In the genomic region with DNA sequence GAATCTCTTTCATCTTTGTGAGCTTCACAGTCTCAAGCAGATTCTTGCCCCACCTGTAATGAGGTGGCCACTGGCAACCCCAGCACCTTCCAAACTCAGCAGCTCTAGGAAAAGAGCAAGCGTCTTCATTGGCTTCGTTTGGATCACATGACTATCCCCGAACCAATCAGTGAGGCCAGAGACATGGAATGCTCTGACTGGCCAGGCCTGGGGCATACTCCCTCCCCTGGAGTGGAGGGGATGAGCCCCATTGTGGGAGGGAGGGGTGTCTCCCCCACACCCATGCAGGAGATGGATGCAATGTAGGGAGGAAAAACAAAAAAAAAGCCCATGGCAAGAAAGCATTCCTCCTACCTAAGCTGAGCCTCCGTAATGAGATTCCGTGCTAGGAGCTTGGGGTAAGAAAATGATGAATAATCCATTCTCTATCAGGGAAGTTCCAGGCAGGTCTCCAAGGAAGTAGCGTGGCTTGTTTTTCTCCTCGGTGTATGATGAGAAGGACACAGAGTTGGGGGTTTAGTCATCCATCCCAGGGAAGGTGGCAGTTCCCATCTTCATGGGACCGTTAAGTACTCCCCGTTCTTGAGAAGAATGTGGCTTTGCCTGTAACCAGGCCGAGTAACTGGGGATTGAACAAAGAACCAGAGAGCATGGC, we compare ENCODE assay signal across 1 cellular context.
A peak's percentile ranks its signal among the peaks of the same experiment; 100 is the strongest.
TF ChIP-seq lines count a peak whose summit lies in the region.

No MANE protein-coding gene starts in this region.

TF ChIP-seq in K562, 482 proteins besides CTCF, POLR2A, EP300 and RAD21 (continues in another document):
- TF ChIP-seq ELF2 (CRISPR knock-in tag; IDR thresholded peaks at IDR 0.05), result no peak
- no peak for TF ChIP-seq KLF1 (tag; IDR thresholded peaks at IDR 0.05)
- TF ChIP-seq SMARCA4 (IDR thresholded peaks at IDR 0.05), result no peak
- TF ChIP-seq HDAC1 (IDR thresholded peaks at IDR 0.05), result no peak
- TF ChIP-seq TFE3 (CRISPR knock-in tag; IDR thresholded peaks at IDR 0.05), result peak; percentile 84
- TF ChIP-seq, protein P1, sequence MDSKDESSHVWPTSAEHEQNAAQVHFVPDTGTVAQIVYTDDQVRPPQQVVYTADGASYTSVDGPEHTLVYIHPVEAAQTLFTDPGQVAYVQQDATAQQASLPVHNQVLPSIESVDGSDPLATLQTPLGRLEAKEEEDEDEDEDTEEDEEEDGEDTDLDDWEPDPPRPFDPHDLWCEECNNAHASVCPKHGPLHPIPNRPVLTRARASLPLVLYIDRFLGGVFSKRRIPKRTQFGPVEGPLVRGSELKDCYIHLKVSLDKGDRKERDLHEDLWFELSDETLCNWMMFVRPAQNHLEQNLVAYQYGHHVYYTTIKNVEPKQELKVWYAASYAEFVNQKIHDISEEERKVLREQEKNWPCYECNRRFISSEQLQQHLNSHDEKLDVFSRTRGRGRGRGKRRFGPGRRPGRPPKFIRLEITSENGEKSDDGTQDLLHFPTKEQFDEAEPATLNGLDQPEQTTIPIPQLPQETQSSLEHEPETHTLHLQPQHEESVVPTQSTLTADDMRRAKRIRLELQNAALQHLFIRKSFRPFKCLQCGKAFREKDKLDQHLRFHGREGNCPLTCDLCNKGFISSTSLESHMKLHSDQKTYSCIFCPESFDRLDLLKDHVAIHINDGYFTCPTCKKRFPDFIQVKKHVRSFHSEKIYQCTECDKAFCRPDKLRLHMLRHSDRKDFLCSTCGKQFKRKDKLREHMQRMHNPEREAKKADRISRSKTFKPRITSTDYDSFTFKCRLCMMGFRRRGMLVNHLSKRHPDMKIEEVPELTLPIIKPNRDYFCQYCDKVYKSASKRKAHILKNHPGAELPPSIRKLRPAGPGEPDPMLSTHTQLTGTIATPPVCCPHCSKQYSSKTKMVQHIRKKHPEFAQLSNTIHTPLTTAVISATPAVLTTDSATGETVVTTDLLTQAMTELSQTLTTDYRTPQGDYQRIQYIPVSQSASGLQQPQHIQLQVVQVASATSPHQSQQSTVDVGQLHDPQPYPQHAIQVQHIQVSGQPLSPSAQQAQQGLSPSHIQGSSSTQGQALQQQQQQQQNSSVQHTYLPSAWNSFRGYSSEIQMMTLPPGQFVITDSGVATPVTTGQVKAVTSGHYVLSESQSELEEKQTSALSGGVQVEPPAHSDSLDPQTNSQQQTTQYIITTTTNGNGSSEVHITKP (IDR thresholded peaks at IDR 0.05; ENCODE audit: partially characterized antibody), result no peak
- TF ChIP-seq, protein P2, sequence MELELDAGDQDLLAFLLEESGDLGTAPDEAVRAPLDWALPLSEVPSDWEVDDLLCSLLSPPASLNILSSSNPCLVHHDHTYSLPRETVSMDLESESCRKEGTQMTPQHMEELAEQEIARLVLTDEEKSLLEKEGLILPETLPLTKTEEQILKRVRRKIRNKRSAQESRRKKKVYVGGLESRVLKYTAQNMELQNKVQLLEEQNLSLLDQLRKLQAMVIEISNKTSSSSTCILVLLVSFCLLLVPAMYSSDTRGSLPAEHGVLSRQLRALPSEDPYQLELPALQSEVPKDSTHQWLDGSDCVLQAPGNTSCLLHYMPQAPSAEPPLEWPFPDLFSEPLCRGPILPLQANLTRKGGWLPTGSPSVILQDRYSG (tag; conservative IDR thresholded peaks at IDR 0.05; ENCODE audit: low read depth), result no peak
- TF ChIP-seq FOS (IDR thresholded peaks at IDR 0.05; ENCODE audit: extremely low read depth, insufficient read length), result peak; percentile 57
- TF ChIP-seq TOE1 (IDR thresholded peaks at IDR 0.05; ENCODE audit: borderline replicate concordance), result peak; percentile 89
- TF ChIP-seq TOE1 (CRISPR knock-in tag; IDR thresholded peaks at IDR 0.05; ENCODE audit: borderline replicate concordance, low read depth), result no peak
- no peak for TF ChIP-seq NR1H2 (CRISPR knock-in tag; IDR thresholded peaks at IDR 0.05)
- TF ChIP-seq ZBTB49 (CRISPR knock-in tag; IDR thresholded peaks at IDR 0.05; ENCODE audit: borderline replicate concordance), result no peak
- no peak for TF ChIP-seq PHF8 (IDR thresholded peaks at IDR 0.05; ENCODE audit: borderline replicate concordance, low read length)
- TF ChIP-seq ZFPM2 (CRISPR knock-in tag; IDR thresholded peaks at IDR 0.05), result no peak
- peak; percentile 86 for TF ChIP-seq USF2 (CRISPR knock-in tag; IDR thresholded peaks at IDR 0.05)
- TF ChIP-seq SRF (CRISPR knock-in tag; IDR thresholded peaks at IDR 0.05), result no peak
- TF ChIP-seq RAD51 (IDR thresholded peaks at IDR 0.05; ENCODE audit: borderline replicate concordance, low read depth), result peak; percentile 76
- no peak for TF ChIP-seq ZNF57 (CRISPR knock-in tag; IDR thresholded peaks at IDR 0.05)
- TF ChIP-seq HES1 (IDR thresholded peaks at IDR 0.05; ENCODE audit: low read depth), result no peak
- no peak for TF ChIP-seq NELFE (IDR thresholded peaks at IDR 0.05; ENCODE audit: insufficient read depth, insufficient read length)
- TF ChIP-seq, protein P3, sequence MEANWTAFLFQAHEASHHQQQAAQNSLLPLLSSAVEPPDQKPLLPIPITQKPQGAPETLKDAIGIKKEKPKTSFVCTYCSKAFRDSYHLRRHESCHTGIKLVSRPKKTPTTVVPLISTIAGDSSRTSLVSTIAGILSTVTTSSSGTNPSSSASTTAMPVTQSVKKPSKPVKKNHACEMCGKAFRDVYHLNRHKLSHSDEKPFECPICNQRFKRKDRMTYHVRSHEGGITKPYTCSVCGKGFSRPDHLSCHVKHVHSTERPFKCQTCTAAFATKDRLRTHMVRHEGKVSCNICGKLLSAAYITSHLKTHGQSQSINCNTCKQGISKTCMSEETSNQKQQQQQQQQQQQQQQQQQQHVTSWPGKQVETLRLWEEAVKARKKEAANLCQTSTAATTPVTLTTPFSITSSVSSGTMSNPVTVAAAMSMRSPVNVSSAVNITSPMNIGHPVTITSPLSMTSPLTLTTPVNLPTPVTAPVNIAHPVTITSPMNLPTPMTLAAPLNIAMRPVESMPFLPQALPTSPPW (CRISPR knock-in tag; IDR thresholded peaks at IDR 0.05), result peak; percentile 40; the same call in 1 of the 2 replicates
- TF ChIP-seq ZNF766 (CRISPR knock-in tag; conservative IDR thresholded peaks at IDR 0.05), result no peak
- TF ChIP-seq, protein P4, sequence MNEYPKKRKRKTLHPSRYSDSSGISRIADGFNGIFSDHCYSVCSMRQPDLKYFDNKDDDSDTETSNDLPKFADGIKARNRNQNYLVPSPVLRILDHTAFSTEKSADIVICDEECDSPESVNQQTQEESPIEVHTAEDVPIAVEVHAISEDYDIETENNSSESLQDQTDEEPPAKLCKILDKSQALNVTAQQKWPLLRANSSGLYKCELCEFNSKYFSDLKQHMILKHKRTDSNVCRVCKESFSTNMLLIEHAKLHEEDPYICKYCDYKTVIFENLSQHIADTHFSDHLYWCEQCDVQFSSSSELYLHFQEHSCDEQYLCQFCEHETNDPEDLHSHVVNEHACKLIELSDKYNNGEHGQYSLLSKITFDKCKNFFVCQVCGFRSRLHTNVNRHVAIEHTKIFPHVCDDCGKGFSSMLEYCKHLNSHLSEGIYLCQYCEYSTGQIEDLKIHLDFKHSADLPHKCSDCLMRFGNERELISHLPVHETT (CRISPR knock-in tag; conservative IDR thresholded peaks at IDR 0.05 in 1 of 2, IDR thresholded peaks at IDR 0.05 in 1 of 2), result no peak
- no peak for TF ChIP-seq RBM15 (IDR thresholded peaks at IDR 0.05; ENCODE audit: insufficient read depth, low read length)
- TF ChIP-seq ATF7 (IDR thresholded peaks at IDR 0.05), result no peak
- no peak for TF ChIP-seq SRSF7 (optimal IDR thresholded peaks at IDR 0.05; ENCODE audit: low read depth, low read length)
- no peak for TF ChIP-seq ELK3 (CRISPR knock-in tag; IDR thresholded peaks at IDR 0.05)
- TF ChIP-seq MCM5 (IDR thresholded peaks at IDR 0.05; ENCODE audit: low read depth), result no peak
- no peak for TF ChIP-seq ZHX1 (conservative IDR thresholded peaks at IDR 0.05; ENCODE audit: low read length)
- no peak for TF ChIP-seq SMAD3 (CRISPR knock-in tag; conservative IDR thresholded peaks at IDR 0.05)
- no peak for TF ChIP-seq MECOM (CRISPR knock-in tag; IDR thresholded peaks at IDR 0.05)
- peak; percentile 84 for TF ChIP-seq USF1 (CRISPR knock-in tag; IDR thresholded peaks at IDR 0.05)
- no peak for TF ChIP-seq RBBP5 (IDR thresholded peaks at IDR 0.05; ENCODE audit: borderline replicate concordance, insufficient read depth, low read length, poor library complexity, severe bottlenecking)
- peak; percentile 76 for TF ChIP-seq NFYB (IDR thresholded peaks at IDR 0.05; ENCODE audit: extremely low read depth, insufficient read length)
- TF ChIP-seq, protein P5, sequence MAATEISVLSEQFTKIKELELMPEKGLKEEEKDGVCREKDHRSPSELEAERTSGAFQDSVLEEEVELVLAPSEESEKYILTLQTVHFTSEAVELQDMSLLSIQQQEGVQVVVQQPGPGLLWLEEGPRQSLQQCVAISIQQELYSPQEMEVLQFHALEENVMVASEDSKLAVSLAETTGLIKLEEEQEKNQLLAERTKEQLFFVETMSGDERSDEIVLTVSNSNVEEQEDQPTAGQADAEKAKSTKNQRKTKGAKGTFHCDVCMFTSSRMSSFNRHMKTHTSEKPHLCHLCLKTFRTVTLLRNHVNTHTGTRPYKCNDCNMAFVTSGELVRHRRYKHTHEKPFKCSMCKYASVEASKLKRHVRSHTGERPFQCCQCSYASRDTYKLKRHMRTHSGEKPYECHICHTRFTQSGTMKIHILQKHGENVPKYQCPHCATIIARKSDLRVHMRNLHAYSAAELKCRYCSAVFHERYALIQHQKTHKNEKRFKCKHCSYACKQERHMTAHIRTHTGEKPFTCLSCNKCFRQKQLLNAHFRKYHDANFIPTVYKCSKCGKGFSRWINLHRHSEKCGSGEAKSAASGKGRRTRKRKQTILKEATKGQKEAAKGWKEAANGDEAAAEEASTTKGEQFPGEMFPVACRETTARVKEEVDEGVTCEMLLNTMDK (IDR thresholded peaks at IDR 0.05; ENCODE audit: borderline replicate concordance, insufficient read depth, low read depth, low read length, poor library complexity, severe bottlenecking), result no peak
